In genomic region chr1:40438391-40439015, GRCh38 we compare ENCODE assay signal across 8 cellular contexts. TPM values are rescaled to one million over a fixed set of nuclear protein-coding genes. Genes with fewer than 3 reads are reported as not detected.
DNase-seq lines count a peak whose midpoint lies in the region; ATAC-seq and TF ChIP-seq lines count a peak whose summit lies in the region.

No MANE protein-coding gene starts in this region.

- peak; percentile 67 for TF ChIP-seq CTCF in AG09309 (IDR thresholded peaks at IDR 0.05; ENCODE audit: control insufficient read depth, insufficient read depth, low read depth, low read length, missing control alignments)

- H3K4me1 Mint-ChIP-seq in naive B cell = peaks cover 4 to 9% (median 7%) of the 10 kb centered on the region in 3 donors

- H3K27me3 Mint-ChIP-seq in naive B cell = no peaks in the 10 kb centered on the region

- H3K9me3 Mint-ChIP-seq in naive B cell = no peaks in the 10 kb centered on the region

- DNase-seq in AG09309 (ENCODE audit: low read depth) = no peak
- DNase-seq in GM03348 (ENCODE audit: low spot score) = peak; percentile 64
- peak; percentile 18 for DNase-seq in NOMO-1 treated with DMSO at 0.1 percent for 48 hours (lab: John Stamatoyannopoulos, UW; ENCODE audit: unreplicated experiment)
- peak; percentile 60 for DNase-seq in dermis blood vessel endothelial cell
- no peak for DNase-seq in naive B cell
- DNase-seq in T1000 (lab: John Stamatoyannopoulos, UW) = no peak

- H3K4me3 Mint-ChIP-seq in naive B cell = no peak overlapping the region

- H3K4me3 ChIP-seq in AG09309 (ENCODE audit: control insufficient read depth, low read depth, low read length) = no peak overlapping the region

- peak; percentile 51 to 69 for ATAC-seq in naive B cell (ENCODE audit: low read depth in 2 of 2)
- ATAC-seq in HG03135 (IDR thresholded peaks at IDR 0.05; ENCODE audit: unreplicated experiment) = no peak
- no peak for ATAC-seq in GM21723 (IDR thresholded peaks at IDR 0.05; ENCODE audit: unreplicated experiment)

- H3K36me3 Mint-ChIP-seq in naive B cell = no peaks in the 10 kb centered on the region

- H3K27ac Mint-ChIP-seq in naive B cell = peak overlapping the region in 1 of 6 donors; percentile 2

RNA-seq across cellular contexts. Expression of gene ZFP69B, which starts 11.8 kb away (rescaled TPM):
- total RNA-seq in dermis blood vessel endothelial cell = 1.2 and 2.0 TPM in 2 replicates
- polyA plus RNA-seq in naive B cell (ENCODE audit: low read depth in 6 of 6) = 1 to 10 TPM in 5 of 6 donors, not detected in 1; 1.1 to 3.2 (median 2.0) TPM

RNA-seq across cellular contexts. Expression of gene ZFP69, which starts 38.6 kb away (rescaled TPM):
- total RNA-seq in dermis blood vessel endothelial cell = 2.1 and 4.1 TPM in 2 replicates
- 1 to 10 TPM in 5 of 6 donors, not detected in 1; 3.4 to 6.8 (median 6.2) TPM for polyA plus RNA-seq in naive B cell (ENCODE audit: low read depth in 6 of 6)

Comparison
In these comparisons a context has a peak if more than half of its experiments do, and no peak if none do; other contexts are left out.
1. DNase-seq: peak in GM03348 (single experiment), NOMO-1 treated with DMSO at 0.1 percent for 48 hours (single experiment) and dermis blood vessel endothelial cell (single experiment); none in AG09309 (single experiment), naive B cell (single experiment) and T1000 (single experiment).
2. ATAC-seq: peak in naive B cell (2 of 2); none in HG03135 (single experiment) and GM21723 (single experiment).